In genomic region chr12:2083561-2083960, GRCh38 we compare ENCODE assay signal across 16 cellular contexts. TPM values are rescaled to one million over a fixed set of nuclear protein-coding genes. Genes with fewer than 3 reads are reported as not detected.
DNase-seq lines count a peak whose midpoint lies in the region; ATAC-seq and TF ChIP-seq lines count a peak whose summit lies in the region.
"Had no signal": no experiment of that assay in that cellular context is flagged by ENCODE, and none has a peak within 500 bp of the region (broad histone marks: within the 10 kb centered on the region; RNA-seq: fewer than 3 reads in every experiment).

No MANE protein-coding gene starts in this region.

- no peaks in the 10 kb centered on the region for H3K9me3 ChIP-seq in GM23248 (ENCODE audit: low read depth)
- H3K9me3 ChIP-seq in gastroesophageal sphincter: no peaks in the 10 kb centered on the region
- H3K9me3 ChIP-seq in Peyer's patch: no peaks in the 10 kb centered on the region

- H3K36me3 Mint-ChIP-seq in activated T-helper 1 cell treated with anti-CD3 and anti-CD28 coated beads, Interleukin-12 subunit alpha, Interleukin-12 subunit beta, Interleukin-2, Interleukin-4 antibody, amounts not matched to agents 30 ng/mL and 10 ng/mL and 1 ng/mL, durations not matched to agents 14 hours and 24 hours and 36 hours (ENCODE audit: low read depth): no peaks in the 10 kb centered on the region

- 5% methylated on average over 1 of the region's 1 CpG for WGBS in GM23248 (ENCODE audit: low coverage in 1 of 2, low lambda C conversion rate in 2 of 2, missing lambda C conversion rate in 2 of 2), 2 experiments
- WGBS in gastroesophageal sphincter (ENCODE audit: low coverage in 1 of 2), 2 donors: 29 to 64% methylated on average over 1 of the region's 1 CpG

- H3K27ac Mint-ChIP-seq in activated T-helper 1 cell treated with anti-CD3 and anti-CD28 coated beads, Interleukin-12 subunit alpha, Interleukin-12 subunit beta, Interleukin-2, Interleukin-4 antibody, amounts not matched to agents 30 ng/mL and 10 ng/mL and 1 ng/mL, durations not matched to agents 14 hours and 24 hours and 36 hours: no peak overlapping the region

- intact Hi-C loops in activated T-helper 1 cell treated with anti-CD3 and anti-CD28 coated beads, Interleukin-12 subunit alpha, Interleukin-12 subunit beta, Interleukin-2, Interleukin-4 antibody, amounts not matched to agents 30 ng/mL and 10 ng/mL and 1 ng/mL, durations not matched to agents 14 hours and 24 hours and 36 hours (cut with micrococcal nuclease): no loop called here

- H4K20me1 ChIP-seq in GM23248 (ENCODE audit: insufficient read depth): no peaks in the 10 kb centered on the region

- peaks cover 5% of the 10 kb centered on the region for H3K9me3 Mint-ChIP-seq in activated T-helper 1 cell treated with anti-CD3 and anti-CD28 coated beads, Interleukin-12 subunit alpha, Interleukin-12 subunit beta, Interleukin-2, Interleukin-4 antibody, amounts not matched to agents 30 ng/mL and 10 ng/mL and 1 ng/mL, durations not matched to agents 14 hours and 24 hours and 36 hours

- H3K9me2 ChIP-seq in GM23248 (ENCODE audit: insufficient read depth): no peaks in the 10 kb centered on the region

- no peak overlapping the region for H2AFZ ChIP-seq in GM23248

- no peak overlapping the region for H3K4me3 Mint-ChIP-seq in activated T-helper 1 cell treated with anti-CD3 and anti-CD28 coated beads, Interleukin-12 subunit alpha, Interleukin-12 subunit beta, Interleukin-2, Interleukin-4 antibody, amounts not matched to agents 30 ng/mL and 10 ng/mL and 1 ng/mL, durations not matched to agents 14 hours and 24 hours and 36 hours

- no peaks in the 10 kb centered on the region for H3K36me3 ChIP-seq in GM23248 (ENCODE audit: low read depth)
- H3K36me3 ChIP-seq in gastroesophageal sphincter: no peaks in the 10 kb centered on the region
- no peaks in the 10 kb centered on the region for H3K36me3 ChIP-seq in Peyer's patch

- no peak overlapping the region for H3K27ac ChIP-seq in GM23248
- peak overlapping the region in 3 of 4 donors; percentile 59 to 73 (median 63) for H3K27ac ChIP-seq in gastroesophageal sphincter
- H3K27ac ChIP-seq in Peyer's patch: no peak overlapping the region
- H3K27ac ChIP-seq: epithelial cell of prostate had no signal

- H3K27me3 ChIP-seq in GM23248 (replicated peaks; ENCODE audit: insufficient read depth) (no peaks in the 10 kb centered on the region), gastroesophageal sphincter (no peaks in the 10 kb centered on the region), Peyer's patch (no peaks in the 10 kb centered on the region)

- peaks cover 16% of the 10 kb centered on the region for H3K27me3 Mint-ChIP-seq in activated T-helper 1 cell treated with anti-CD3 and anti-CD28 coated beads, Interleukin-12 subunit alpha, Interleukin-12 subunit beta, Interleukin-2, Interleukin-4 antibody, amounts not matched to agents 30 ng/mL and 10 ng/mL and 1 ng/mL, durations not matched to agents 14 hours and 24 hours and 36 hours (ENCODE audit: insufficient read depth)

- DNase-seq in AG10803 (ENCODE audit: low read depth) (peak; percentile 28), GM23248 (peak; percentile 32), NCI-H446 (lab: John Stamatoyannopoulos, UW) (peak; percentile 80 to 86), Peyer's patch (no peak), SW480 (ENCODE audit: low spot score) (no peak), retina (no peak)
- no peak for DNase-seq in activated T-helper 1 cell treated with anti-CD3 and anti-CD28 coated beads, Interleukin-12 subunit alpha, Interleukin-12 subunit beta, Interleukin-2, Interleukin-4 antibody, amounts not matched to agents 30 ng/mL and 10 ng/mL and 1 ng/mL, durations not matched to agents 14 hours and 24 hours and 36 hours (ENCODE audit: low spot score)
- DNase-seq: activated CD4-positive, alpha-beta T cell treated with anti-CD3 and anti-CD28 coated beads for 1 hour; dermis blood vessel endothelial cell; H7; SIG-M5; stimulated activated CD4-positive, alpha-beta T cell treated with anti-CD3 and anti-CD28 coated beads, Interleukin-1b, Interleukin-23, amount 100 ng/mL, for 48 hours; T-helper 9 cell had no signal

- H3F3A ChIP-seq in GM23248 (ENCODE audit: insufficient read depth): peaks cover 53% of the 10 kb centered on the region

- TF ChIP-seq POLR2A in gastroesophageal sphincter (IDR thresholded peaks at IDR 0.05) (no peak), Peyer's patch (IDR thresholded peaks at IDR 0.05) (no peak)

- TF ChIP-seq CTCF in AG10803 (conservative IDR thresholded peaks at IDR 0.05; ENCODE audit: low read length) (no peak), gastroesophageal sphincter (IDR thresholded peaks at IDR 0.05) (no peak), Peyer's patch (IDR thresholded peaks at IDR 0.05) (no peak)

- no peak overlapping the region for H3K9ac ChIP-seq in GM23248

- no peak for TF ChIP-seq EP300 in gastroesophageal sphincter (IDR thresholded peaks at IDR 0.05)

- no peaks in the 10 kb centered on the region for H3K4me1 Mint-ChIP-seq in activated T-helper 1 cell treated with anti-CD3 and anti-CD28 coated beads, Interleukin-12 subunit alpha, Interleukin-12 subunit beta, Interleukin-2, Interleukin-4 antibody, amounts not matched to agents 30 ng/mL and 10 ng/mL and 1 ng/mL, durations not matched to agents 14 hours and 24 hours and 36 hours (ENCODE audit: low read depth)

- in situ Hi-C loops in GM23248 (cut with MboI): no loop called here

- H3K4me1 ChIP-seq in GM23248 (ENCODE audit: insufficient read depth) (peaks cover 34% of the 10 kb centered on the region), gastroesophageal sphincter (peaks cover 3 to 70% (median 9%) of the 10 kb centered on the region in 3 donors), Peyer's patch (no peaks in the 10 kb centered on the region)

- H3K79me2 ChIP-seq in GM23248 (ENCODE audit: insufficient read depth): peaks cover 87% of the 10 kb centered on the region

- ATAC-seq in gastroesophageal sphincter: no peak

- H3K4me2 ChIP-seq in GM23248 (ENCODE audit: unreplicated experiment): no peak overlapping the region

- H3K4me3 ChIP-seq in AG10803 (ENCODE audit: low read length) (no peak overlapping the region), GM23248 (no peak overlapping the region), gastroesophageal sphincter (no peak overlapping the region), Peyer's patch (no peak overlapping the region)

RNA-seq across cellular contexts. Expression of gene CACNA1C, which starts 30.8 kb away (rescaled TPM):
- 8.6 and 11.5 TPM in 2 replicates for total RNA-seq in GM23248 (2014; rRNA removed; shearing (Covaris generic))
- polyA plus RNA-seq in GM23248 (2016; fragmentation: Nextera tagmentation; extraction: Ambion mirVana): 2.5 and 4.9 TPM in 2 replicates
- 10 to 100 TPM; 22.9 to 96.2 (median 41.4) TPM for total RNA-seq in gastroesophageal sphincter
- 10 to 100 TPM in 3 of 4 donors, 1 to 10 TPM in 1; 9.7 to 42.1 (median 18.1) TPM for total RNA-seq in Peyer's patch
- 0.18 and 0.27 TPM in 2 replicates for total RNA-seq in activated T-helper 1 cell treated with anti-CD3 and anti-CD28 coated beads, Interleukin-12 subunit alpha, Interleukin-12 subunit beta, Interleukin-2, Interleukin-4 antibody, amounts not matched to agents 30 ng/mL and 10 ng/mL and 1 ng/mL, durations not matched to agents 14 hours and 24 hours and 36 hours
- polyA plus RNA-seq: keratinocyte had no signal

Comparison
In these comparisons a context has a peak if more than half of its experiments do, and no peak if none do; other contexts are left out.
1. DNase-seq: peak in AG10803 (single experiment), GM23248 (single experiment) and NCI-H446 (2 of 2); none in Peyer's patch (0 of 3), activated T-helper 1 cell treated with anti-CD3 and anti-CD28 coated beads, Interleukin-12 subunit alpha, Interleukin-12 subunit beta, Interleukin-2, Interleukin-4 antibody, amounts not matched to agents 30 ng/mL and 10 ng/mL and 1 ng/mL, durations not matched to agents 14 hours and 24 hours and 36 hours (single experiment), SW480 (single experiment) and retina (single experiment).
2. H3K27ac ChIP-seq: peak in gastroesophageal sphincter (3 of 4); none in GM23248 (single experiment) and Peyer's patch (0 of 4).